9 cellular contexts compared by ENCODE assay signal in the genomic region with DNA sequence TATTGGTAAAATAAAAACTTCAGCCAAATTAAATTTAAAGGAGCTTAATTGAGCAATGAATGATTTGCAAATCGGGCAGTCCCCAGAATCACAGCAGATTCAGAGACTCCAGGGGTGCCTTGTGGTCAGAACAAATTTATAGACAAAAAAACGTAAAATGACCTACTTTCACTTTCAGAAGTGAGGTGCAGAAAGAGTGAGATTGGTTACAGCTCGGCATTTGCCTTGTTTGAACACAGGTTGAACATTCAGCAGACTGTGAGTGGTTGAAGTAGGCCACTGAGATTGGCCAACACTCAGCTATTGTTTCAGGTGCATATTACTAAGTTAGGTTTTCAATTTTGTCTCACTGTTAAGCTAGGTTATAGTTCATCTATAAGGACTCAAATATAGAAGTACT.
A peak's percentile ranks its signal among the peaks of the same experiment; 100 is the strongest.
DNase-seq lines count a peak whose midpoint lies in the region; ATAC-seq and TF ChIP-seq lines count a peak whose summit lies in the region.
"Had no signal": no experiment of that assay in that cellular context is flagged by ENCODE, and none has a peak within 500 bp of the region (broad histone marks: within the 10 kb centered on the region; RNA-seq: fewer than 3 reads in every experiment).

No MANE protein-coding gene starts in this region.

- ATAC-seq in left lung, result peak; percentile 92
- no peak for ATAC-seq in esophagus mucosa
- ATAC-seq in HG02973 (IDR thresholded peaks at IDR 0.05; ENCODE audit: unreplicated experiment), result no peak

- peak overlapping the region; percentile 16; the same call in 1 of the 2 replicates for H3K27ac ChIP-seq in KMS-11
- peak overlapping the region; percentile 34 for H3K27ac ChIP-seq in left lung
- H3K27ac ChIP-seq in tibial artery, result peak overlapping the region in 1 of 2 donors; percentile 33
- H3K27ac ChIP-seq: SK-N-MC had no signal

- H3K27me3 ChIP-seq in KMS-11 (ENCODE audit: insufficient read depth, low read depth), result no peaks in the 10 kb centered on the region
- H3K27me3 ChIP-seq in left lung, result no peaks in the 10 kb centered on the region
- no peaks in the 10 kb centered on the region for H3K27me3 ChIP-seq in tibial artery

- DNase-seq in astrocyte of the spinal cord (ENCODE audit: low read depth, low spot score), result peak; percentile 46
- DNase-seq in left lung, result no peak
- DNase-seq in tibial artery, result no peak
- no peak for DNase-seq in NCI-H2171 treated with DMSO at 0.1 percent for 48 hours (lab: John Stamatoyannopoulos, UW)
- DNase-seq: NCI-H2029 had no signal

- H3K79me2 ChIP-seq in KMS-11 (ENCODE audit: insufficient read depth, low read depth), result no peaks in the 10 kb centered on the region

- TF ChIP-seq CTCF in KMS-11 (conservative IDR thresholded peaks at IDR 0.05; ENCODE audit: low read depth, low read length) (no peak), astrocyte of the spinal cord (IDR thresholded peaks at IDR 0.05; ENCODE audit: low read depth, low read length) (no peak), left lung (IDR thresholded peaks at IDR 0.05) (no peak), tibial artery (IDR thresholded peaks at IDR 0.05) (no peak)

- peak overlapping the region; percentile 63 for H3K4me2 ChIP-seq in KMS-11

- H3K9ac ChIP-seq in KMS-11, result no peak overlapping the region

- H3K9me3 ChIP-seq in left lung (peaks cover 0 to 20% of the 10 kb centered on the region in 2 donors), tibial artery (peaks cover 0 to 8% (median 0%) of the 10 kb centered on the region in 3 donors)

- intact Hi-C loops in left lung (cut with DNase I), result no loop called here
- intact Hi-C loops in tibial artery (cut with DNase I; ENCODE audit: low total_unique reads), result no loop called here

- H3K36me3 ChIP-seq in KMS-11 (ENCODE audit: insufficient read depth), result no peaks in the 10 kb centered on the region
- H3K36me3 ChIP-seq in left lung, result no peaks in the 10 kb centered on the region
- no peaks in the 10 kb centered on the region for H3K36me3 ChIP-seq in tibial artery

- H3K4me3 ChIP-seq in KMS-11 (IDR thresholded peaks at IDR 0.05; ENCODE audit: insufficient read depth, low read depth, low read length) (no peak overlapping the region), astrocyte of the spinal cord (ENCODE audit: low read depth, low read length) (no peak overlapping the region), left lung (no peak overlapping the region), tibial artery (peak overlapping the region; percentile 15 to 22)
- H3K4me3 ChIP-seq: SK-N-MC had no signal

- no peaks in the 10 kb centered on the region for H4K20me1 ChIP-seq in KMS-11 (ENCODE audit: insufficient read depth)

- in situ Hi-C loops in astrocyte of the spinal cord (cut with HindIII; ENCODE audit: low sequenced_read_pairs), result no loop called here

- peaks cover 47% of the 10 kb centered on the region for H3K4me1 ChIP-seq in KMS-11 (ENCODE audit: low read depth, poor library complexity, severe bottlenecking)
- H3K4me1 ChIP-seq in left lung, result peaks cover 0 to 8% of the 10 kb centered on the region in 2 donors
- peaks cover 0 to 18% (median 0%) of the 10 kb centered on the region in 4 donors for H3K4me1 ChIP-seq in tibial artery

- no peak overlapping the region for H2AFZ ChIP-seq in KMS-11 (ENCODE audit: low read depth)

Comparison
In these comparisons a context has a peak if more than half of its experiments do, and no peak if none do; other contexts are left out.
1. H3K4me3 ChIP-seq: peak in tibial artery (2 of 2); none in KMS-11 (single experiment), astrocyte of the spinal cord (single experiment) and left lung (0 of 2).